20 cellular contexts compared by ENCODE assay signal in the genomic region with DNA sequence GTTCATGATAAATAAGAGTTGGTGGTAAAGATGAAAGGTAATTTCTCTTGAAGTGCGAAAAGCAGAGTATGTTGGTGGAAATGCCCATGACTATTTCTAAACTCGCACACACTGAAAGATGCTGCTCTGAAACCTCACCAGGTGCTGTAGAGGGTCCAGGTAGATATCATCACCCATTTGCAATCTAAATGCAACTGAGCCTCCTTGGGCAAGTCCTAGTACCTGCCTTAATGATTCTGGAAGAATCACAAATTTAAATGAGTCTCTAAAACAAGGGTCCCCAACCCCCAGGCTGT. TPM values are rescaled to one million over a fixed set of nuclear protein-coding genes. Genes with fewer than 3 reads are reported as not detected.
DNase-seq lines count a peak whose midpoint lies in the region; ATAC-seq, FAIRE-seq and TF ChIP-seq lines count a peak whose summit lies in the region.
"Had no signal": no experiment of that assay in that cellular context is flagged by ENCODE, and none has a peak within 500 bp of the region (broad histone marks: within the 10 kb centered on the region; RNA-seq: fewer than 3 reads in every experiment).

No MANE protein-coding gene starts in this region.

- no peak for TF ChIP-seq POLR2A in GM12892 (IDR thresholded peaks at IDR 0.05; ENCODE audit: low read depth, low read length)

- no peak for DNase-seq in GM12892 (ENCODE audit: insufficient read length)
- no peak for DNase-seq in omental fat pad (ENCODE audit: low spot score)
- DNase-seq in NCI-H1417 treated with DMSO at 0.1 percent for 48 hours (lab: John Stamatoyannopoulos, UW) = no peak
- no peak for DNase-seq in CD8-positive, alpha-beta memory T cell
- DNase-seq in smooth muscle cell (lab: John Stamatoyannopoulos, UW; ENCODE audit: unreplicated experiment) = no peak
- DNase-seq: activated CD4-positive, alpha-beta memory T cell treated with anti-CD3 and anti-CD28 coated beads for 36 hours; activated naive CD8-positive, alpha-beta T cell treated with anti-CD3 and anti-CD28 coated beads, Interleukin-2, amount 50 U/mL, for 24 hours; DMS79 treated with DMSO at 0.1 percent for 48 hours; hippocampal formation; NCI-H187; NCI-H510A treated with DMSO at 0.1 percent for 48 hours; right lobe of liver; SK-N-SH had no signal

- H3K79me2 ChIP-seq in smooth muscle cell (ENCODE audit: low read depth) = no peaks in the 10 kb centered on the region

- H3K27me3 ChIP-seq in CD8-positive, alpha-beta memory T cell (ENCODE audit: insufficient read depth, low read length, poor library complexity, severe bottlenecking) = peaks cover 8% of the 10 kb centered on the region
- no peaks in the 10 kb centered on the region for H3K27me3 ChIP-seq in smooth muscle cell (ENCODE audit: low read depth)
- H3K27me3 ChIP-seq: right lobe of liver had no signal

- H3K27ac ChIP-seq in CD8-positive, alpha-beta memory T cell (ENCODE audit: low read depth, low read length) = no peak overlapping the region
- H3K27ac ChIP-seq in smooth muscle cell (ENCODE audit: low read depth) = no peak overlapping the region
- H3K27ac ChIP-seq: right lobe of liver, thoracic aorta had no signal

- H4K20me1 ChIP-seq in smooth muscle cell (ENCODE audit: low read depth) = no peaks in the 10 kb centered on the region

- 90% methylated on average over 2 of the region's 2 CpGs for WGBS in smooth muscle cell (ENCODE audit: low lambda C conversion rate)

- H3K27ac Mint-ChIP-seq in CD8-positive, alpha-beta memory T cell = no peak overlapping the region
- H3K27ac Mint-ChIP-seq: activated CD4-positive, alpha-beta memory T cell treated with anti-CD3 and anti-CD28 coated beads for 36 hours; activated naive CD8-positive, alpha-beta T cell treated with anti-CD3 and anti-CD28 coated beads, Interleukin-2, amount 50 U/mL, for 24 hours; activated T-helper 1 cell treated with anti-CD3 and anti-CD28 coated beads, Interleukin-12 subunit alpha, Interleukin-12 subunit beta, Interleukin-2, Interleukin-4 antibody, amounts not matched to agents 30 ng/mL and 10 ng/mL and 1 ng/mL, durations not matched to agents 14 hours and 24 hours and 36 hours; mesothelial cell of epicardium had no signal

- no peaks in the 10 kb centered on the region for H3K4me1 ChIP-seq in CD8-positive, alpha-beta memory T cell (ENCODE audit: insufficient read depth, low read length)
- H3K4me1 ChIP-seq in smooth muscle cell (ENCODE audit: low read depth) = peaks cover 3% of the 10 kb centered on the region

- POLR2A ChIA-PET in CD8-positive, alpha-beta memory T cell (lab: Charles Lee) = no interaction called here

- H3K9ac ChIP-seq in smooth muscle cell (ENCODE audit: low read depth) = no peak overlapping the region
- H3K9ac ChIP-seq: SK-N-SH had no signal

- peak; percentile 77 for FAIRE-seq in GM12892 (lab: Jason Lieb, UNC)
- FAIRE-seq: A549 had no signal

- H3F3A ChIP-seq in smooth muscle cell (ENCODE audit: low read depth) = no peaks in the 10 kb centered on the region

- H3K9me3 ChIP-seq in CD8-positive, alpha-beta memory T cell (ENCODE audit: low read length) = no peaks in the 10 kb centered on the region
- no peaks in the 10 kb centered on the region for H3K9me3 ChIP-seq in smooth muscle cell (replicated peaks; ENCODE audit: low read depth)
- H3K9me3 ChIP-seq: A549, right lobe of liver, SK-N-SH, thoracic aorta had no signal

- peaks cover 10 to 53% of the 10 kb centered on the region in 2 donors for H3K27me3 Mint-ChIP-seq in CD8-positive, alpha-beta memory T cell

- no peak overlapping the region for H2AFZ ChIP-seq in smooth muscle cell (ENCODE audit: low read depth)

- H3K36me3 Mint-ChIP-seq in CD8-positive, alpha-beta memory T cell = peaks cover 0 to 4% (median 0%) of the 10 kb centered on the region in 3 donors
- H3K36me3 Mint-ChIP-seq: activated CD4-positive, alpha-beta memory T cell treated with anti-CD3 and anti-CD28 coated beads for 36 hours; mesothelial cell of epicardium had no signal

- H3K36me3 ChIP-seq in CD8-positive, alpha-beta memory T cell (ENCODE audit: insufficient read depth, low read length) = no peaks in the 10 kb centered on the region
- no peaks in the 10 kb centered on the region for H3K36me3 ChIP-seq in smooth muscle cell (ENCODE audit: low read depth)
- H3K36me3 ChIP-seq: right lobe of liver, thoracic aorta had no signal

- peaks cover 3 to 5% (median 5%) of the 10 kb centered on the region in 3 donors for H3K4me1 Mint-ChIP-seq in CD8-positive, alpha-beta memory T cell

- H3K9me3 Mint-ChIP-seq in CD8-positive, alpha-beta memory T cell = no peaks in the 10 kb centered on the region
- H3K9me3 Mint-ChIP-seq: activated CD4-positive, alpha-beta memory T cell treated with anti-CD3 and anti-CD28 coated beads for 36 hours; activated naive CD8-positive, alpha-beta T cell treated with anti-CD3 and anti-CD28 coated beads, Interleukin-2, amount 50 U/mL, for 24 hours; activated T-helper 1 cell treated with anti-CD3 and anti-CD28 coated beads, Interleukin-12 subunit alpha, Interleukin-12 subunit beta, Interleukin-2, Interleukin-4 antibody, amounts not matched to agents 30 ng/mL and 10 ng/mL and 1 ng/mL, durations not matched to agents 14 hours and 24 hours and 36 hours; mesothelial cell of epicardium had no signal

- no peak overlapping the region for H3K4me3 Mint-ChIP-seq in CD8-positive, alpha-beta memory T cell
- H3K4me3 Mint-ChIP-seq: activated CD4-positive, alpha-beta memory T cell treated with anti-CD3 and anti-CD28 coated beads for 36 hours; activated naive CD8-positive, alpha-beta T cell treated with anti-CD3 and anti-CD28 coated beads, Interleukin-2, amount 50 U/mL, for 24 hours; activated T-helper 1 cell treated with anti-CD3 and anti-CD28 coated beads, Interleukin-12 subunit alpha, Interleukin-12 subunit beta, Interleukin-2, Interleukin-4 antibody, amounts not matched to agents 30 ng/mL and 10 ng/mL and 1 ng/mL, durations not matched to agents 14 hours and 24 hours and 36 hours; mesothelial cell of epicardium had no signal

- TF ChIP-seq CTCF in omental fat pad (IDR thresholded peaks at IDR 0.05) (no peak), smooth muscle cell (IDR thresholded peaks at IDR 0.05; ENCODE audit: borderline replicate concordance, insufficient read depth, poor library complexity, severe bottlenecking) (no peak)

- no peak overlapping the region for H3K4me2 ChIP-seq in smooth muscle cell
- H3K4me2 ChIP-seq: A549, SK-N-SH had no signal

- peak; percentile 20 for ATAC-seq in GM19395 (IDR thresholded peaks at IDR 0.05; ENCODE audit: unreplicated experiment)
- peak; percentile 33 for ATAC-seq in HG02678 (IDR thresholded peaks at IDR 0.05; ENCODE audit: unreplicated experiment)
- ATAC-seq in HG03565 (IDR thresholded peaks at IDR 0.05; ENCODE audit: unreplicated experiment) = peak; percentile 19
- no peak for ATAC-seq in omental fat pad (ENCODE audit: low FRiP score)
- ATAC-seq: A549, right lobe of liver had no signal

- no peak overlapping the region for H3K4me3 ChIP-seq in CD8-positive, alpha-beta memory T cell (ENCODE audit: low read length)
- H3K4me3 ChIP-seq in smooth muscle cell = no peak overlapping the region
- H3K4me3 ChIP-seq: A549, right lobe of liver, thoracic aorta had no signal

- CTCF ChIA-PET in CD8-positive, alpha-beta memory T cell (lab: Charles Lee) = no interaction called here

RNA-seq across cellular contexts. Expression of a gene that starts 5.9 kb away (rescaled TPM):
- 22.7 TPM for polyA plus RNA-seq in GM12892 (2012; ENCODE audit: missing spikeins)
- total RNA-seq in omental fat pad (100 to 1,000 TPM in 3 of 4 donors, 10 to 100 TPM in 1; 37.8 to 176 (median 137) TPM), smooth muscle cell (18.0 and 31.3 TPM in 2 replicates)
- total RNA-seq in CD8-positive, alpha-beta memory T cell = 10 to 100 TPM; 16.0 to 19.1 TPM
- polyA plus RNA-seq in CD8-positive, alpha-beta memory T cell = 7.9 TPM
- 14.3 and 19.6 TPM in 2 replicates for polyA plus RNA-seq in smooth muscle cell
